In genomic region chr1:218592688-218593087, GRCh38 we compare ENCODE assay signal across 1 cellular context.
TF ChIP-seq lines count a peak whose summit lies in the region.

No MANE protein-coding gene starts in this region.

TF ChIP-seq in HCT116, 20 proteins besides CTCF, POLR2A, EP300 and RAD21 (continued from another document):
- TF ChIP-seq MAX (IDR thresholded peaks at IDR 0.05): no peak
TF ChIP-seq in HCT116: peak in this region for 0.
